Comparison of ENCODE assay signal across 1 cellular context in genomic region chr1:234879157-234880080, GRCh38.
TF ChIP-seq lines count a peak whose summit lies in the region.

No MANE protein-coding gene starts in this region.

TF ChIP-seq in HepG2, 621 proteins besides CTCF, POLR2A, EP300 and RAD21 (continued from another document):
- TF ChIP-seq SMARCC2 (IDR thresholded peaks at IDR 0.05) (no peak), ISX (CRISPR knock-in tag; conservative IDR thresholded peaks at IDR 0.05) (no peak), ZFX (CRISPR knock-in tag; IDR thresholded peaks at IDR 0.05; ENCODE audit: low read depth) (peak; percentile 38; the same call in 1 of the 2 replicates), HDAC2 (CRISPR knock-in tag; IDR thresholded peaks at IDR 0.05) (0 out of 2 replicates have a peak, but pooled peaks have one; percentile 40), AKNA (CRISPR knock-in tag; IDR thresholded peaks at IDR 0.05; ENCODE audit: borderline replicate concordance) (no peak), SP5 (CRISPR knock-in tag; IDR thresholded peaks at IDR 0.05; ENCODE audit: borderline replicate concordance, low read depth) (peak; percentile 84), ZBTB33 (CRISPR knock-in tag; IDR thresholded peaks at IDR 0.05) (no peak), NAIF1 (CRISPR knock-in tag; IDR thresholded peaks at IDR 0.05; ENCODE audit: borderline replicate concordance) (0 out of 2 replicates have a peak, but pooled peaks have one; percentile 24), RARA (CRISPR knock-in tag; IDR thresholded peaks at IDR 0.05) (peak; percentile 24; the same call in 1 of the 2 replicates)
